Comparison of ENCODE assay signal across 14 cellular contexts in genomic region chr20:56627122-56628014, GRCh38. TPM values are rescaled to one million over a fixed set of nuclear protein-coding genes. Genes with fewer than 3 reads are reported as not detected.
A peak's percentile ranks its signal among the peaks of the same experiment; 100 is the strongest.
DNase-seq lines count a peak whose midpoint lies in the region; ATAC-seq, FAIRE-seq and TF ChIP-seq lines count a peak whose summit lies in the region.
"Had no signal": no experiment of that assay in that cellular context is flagged by ENCODE, and none has a peak within 500 bp of the region (broad histone marks: within the 10 kb centered on the region; RNA-seq: fewer than 3 reads in every experiment).

No MANE protein-coding gene starts in this region.

- no peak overlapping the region for H3K18ac ChIP-seq in H9 (ENCODE audit: insufficient read length, low read depth, low read length)

- no peak for TF ChIP-seq CTCF in H9 (conservative IDR thresholded peaks at IDR 0.05)
- no peak for TF ChIP-seq CTCF in endothelial cell (IDR thresholded peaks at IDR 0.05; ENCODE audit: unreplicated experiment)
- no peak for TF ChIP-seq CTCF in neural crest cell (conservative IDR thresholded peaks at IDR 0.05)
- TF ChIP-seq CTCF in gastroesophageal sphincter (IDR thresholded peaks at IDR 0.05), result no peak

- peak overlapping the region; percentile 29 for H3K4me3 Mint-ChIP-seq in T-helper 2 cell treated with Interferon-gamma antibody and Interleukin-4, amounts not matched to agents 5 μg/mL and 100 μg/mL, for 36 hours
- H3K4me3 Mint-ChIP-seq in H9 (peak overlapping the region; percentile 60 to 82), endothelial cell (ENCODE audit: unreplicated experiment) (peak overlapping the region; percentile 15), neural crest cell (peak overlapping the region; percentile 80)

- no peak overlapping the region for H4K8ac ChIP-seq in H9 (replicated peaks; ENCODE audit: insufficient read length, low read depth, low read length)

- H2BK20ac ChIP-seq in H9 (ENCODE audit: low read depth, low read length, poor library complexity, severe bottlenecking), result no peak overlapping the region

- H3K4me3 ChIP-seq in gastroesophageal sphincter, result no peak overlapping the region

- H2BK5ac ChIP-seq in H9 (ENCODE audit: insufficient read length, low read length), result no peak overlapping the region

- H2AK5ac ChIP-seq in H9 (ENCODE audit: insufficient read length, low read length), result no peak overlapping the region

- H3K27me3 ChIP-seq in H9 (ENCODE audit: insufficient read depth, low read length) (peaks cover 41% of the 10 kb centered on the region), gastroesophageal sphincter (peaks cover 94% of the 10 kb centered on the region)

- no peak overlapping the region for H3K56ac ChIP-seq in H9 (ENCODE audit: insufficient read length, low read depth, low read length)

- TF ChIP-seq POLR2A in gastroesophageal sphincter (IDR thresholded peaks at IDR 0.05), result no peak

- H3K79me1 ChIP-seq in H9 (ENCODE audit: insufficient read depth, low read depth, low read length, poor library complexity, severe bottlenecking), result no peaks in the 10 kb centered on the region

- FAIRE-seq in GM19239 (lab: Jason Lieb, UNC), result no peak
- FAIRE-seq: A204.1 had no signal

- H2BK15ac ChIP-seq in H9 (ENCODE audit: low read depth, low read length), result no peak overlapping the region

- peaks cover 54% of the 10 kb centered on the region for H3K23me2 ChIP-seq in H9 (ENCODE audit: insufficient read length, low read depth, low read length, poor library complexity, severe bottlenecking)

- no peak overlapping the region for H2BK12ac ChIP-seq in H9 (ENCODE audit: insufficient read length, low read depth, low read length)

- H3K27me3 Mint-ChIP-seq in T-helper 2 cell treated with Interferon-gamma antibody and Interleukin-4, amounts not matched to agents 5 μg/mL and 100 μg/mL, for 36 hours (ENCODE audit: low read depth), result peaks cover 71% of the 10 kb centered on the region
- H3K27me3 Mint-ChIP-seq in H9 (ENCODE audit: low read depth) (peaks cover 59% of the 10 kb centered on the region), endothelial cell (ENCODE audit: unreplicated experiment) (peaks cover 21% of the 10 kb centered on the region), neural crest cell (ENCODE audit: low read depth) (peaks cover 95% of the 10 kb centered on the region)

- no peak overlapping the region for H4K5ac ChIP-seq in H9 (ENCODE audit: insufficient read length, low read depth, low read length)

- H3K9me3 Mint-ChIP-seq in T-helper 2 cell treated with Interferon-gamma antibody and Interleukin-4, amounts not matched to agents 5 μg/mL and 100 μg/mL, for 36 hours, result no peaks in the 10 kb centered on the region
- no peaks in the 10 kb centered on the region; a peak in 2 of 5 replicates for H3K9me3 Mint-ChIP-seq in H9
- H3K9me3 Mint-ChIP-seq in endothelial cell (ENCODE audit: unreplicated experiment), result no peaks in the 10 kb centered on the region
- no peaks in the 10 kb centered on the region for H3K9me3 Mint-ChIP-seq in neural crest cell
- H3K9me3 Mint-ChIP-seq: activated T-helper 2 cell treated with anti-CD3 and anti-CD28 coated beads, Interferon-gamma antibody, Interleukin-2, Interleukin-4, amounts not matched to agents 10 μg/mL and 5 μg/mL and 100 μg/mL, durations not matched to agents 14 hours and 24 hours and 36 hours had no signal

- H3K9ac ChIP-seq in H9 (ENCODE audit: extremely low read depth, insufficient read length, low read length), result no peak overlapping the region

- H3T11ph ChIP-seq in H9 (ENCODE audit: low read length), result no peak overlapping the region

- no CpG with 5 or more reads among the region's 45 CpGs for WGBS in H9 (ENCODE audit: extremely low coverage, insufficient read length, low lambda C conversion rate)
- 0 to 5% methylated on average over 1 to 8 of the region's 45 CpGs for WGBS in gastroesophageal sphincter (ENCODE audit: low coverage in 1 of 2), 2 donors

- H3K27ac ChIP-seq in H9 (ENCODE audit: insufficient read length, low read depth, low read length) (no peak overlapping the region), gastroesophageal sphincter (no peak overlapping the region)
- H3K27ac ChIP-seq: left lung had no signal

- no peak overlapping the region for H3K14ac ChIP-seq in H9 (ENCODE audit: insufficient read depth, low read length)

- H4K91ac ChIP-seq in H9 (ENCODE audit: insufficient read length, low read depth, low read length), result no peak overlapping the region

- H3K4me1 ChIP-seq in H9 (ENCODE audit: insufficient read depth, low read length), result peaks cover 5% of the 10 kb centered on the region
- peaks cover 0 to 56% (median 25%) of the 10 kb centered on the region in 3 donors for H3K4me1 ChIP-seq in gastroesophageal sphincter

- no peak overlapping the region for H3K23ac ChIP-seq in H9 (ENCODE audit: insufficient read length, low read depth, low read length)

- H2BK120ac ChIP-seq in H9 (ENCODE audit: low read depth, low read length, poor library complexity, severe bottlenecking), result no peak overlapping the region

- no peaks in the 10 kb centered on the region for H4K20me1 ChIP-seq in H9 (ENCODE audit: control insufficient read depth, insufficient read depth, insufficient read length)

- H3K36me3 ChIP-seq in gastroesophageal sphincter, result no peaks in the 10 kb centered on the region
- H3K36me3 ChIP-seq: left lung, MG63 had no signal

- no peak overlapping the region for H3K4ac ChIP-seq in H9 (ENCODE audit: low read depth, low read length)

- no peak for TF ChIP-seq EP300 in gastroesophageal sphincter (IDR thresholded peaks at IDR 0.05)

- DNase-seq in T-helper 2 cell treated with Interferon-gamma antibody and Interleukin-4, amounts not matched to agents 5 μg/mL and 100 μg/mL, for 36 hours (ENCODE audit: low spot score), result no peak
- no peak for DNase-seq in T-helper 2 cell
- DNase-seq in H9, result peak; percentile 41
- DNase-seq in endothelial cell (ENCODE audit: low spot score), result peak; percentile 28
- no peak for DNase-seq in neural crest cell (ENCODE audit: low read depth, low spot score)
- no peak for DNase-seq in DMS79 (lab: John Stamatoyannopoulos, UW)
- no peak for DNase-seq in GM19239 (ENCODE audit: insufficient read length, low spot score)
- DNase-seq: NCI-H2171, T1000 had no signal

- ATAC-seq in gastroesophageal sphincter, result no peak

- H3K79me2 ChIP-seq in H9 (ENCODE audit: insufficient read depth, low read length), result no peaks in the 10 kb centered on the region

- no peaks in the 10 kb centered on the region for H3K36me3 Mint-ChIP-seq in T-helper 2 cell treated with Interferon-gamma antibody and Interleukin-4, amounts not matched to agents 5 μg/mL and 100 μg/mL, for 36 hours (ENCODE audit: low read depth)
- H3K36me3 Mint-ChIP-seq in H9 (ENCODE audit: insufficient read depth in 1 of 3, low read depth in 3 of 3), result peaks cover 0 to 9% (median 9%) of the 10 kb centered on the region in 3 experiments; a peak in 5 of 7 replicates
- H3K36me3 Mint-ChIP-seq in endothelial cell (ENCODE audit: low read depth, unreplicated experiment), result peaks cover 5% of the 10 kb centered on the region
- H3K36me3 Mint-ChIP-seq in neural crest cell (ENCODE audit: low read depth), result no peaks in the 10 kb centered on the region

- H3K4me2 ChIP-seq in H9 (ENCODE audit: insufficient read depth, insufficient read length, low read length), result peak overlapping the region; percentile 97

- H3K27ac Mint-ChIP-seq in T-helper 2 cell treated with Interferon-gamma antibody and Interleukin-4, amounts not matched to agents 5 μg/mL and 100 μg/mL, for 36 hours, result no peak overlapping the region
- H3K27ac Mint-ChIP-seq in H9 (no peak overlapping the region), endothelial cell (ENCODE audit: unreplicated experiment) (no peak overlapping the region), neural crest cell (ENCODE audit: unreplicated experiment) (no peak overlapping the region)
- H3K27ac Mint-ChIP-seq: activated T-helper 2 cell treated with anti-CD3 and anti-CD28 coated beads, Interferon-gamma antibody, Interleukin-2, Interleukin-4, amounts not matched to agents 10 μg/mL and 5 μg/mL and 100 μg/mL, durations not matched to agents 14 hours and 24 hours and 36 hours had no signal

- no peak overlapping the region for H2AFZ ChIP-seq in H9 (ENCODE audit: low read length)

- peaks cover 7% of the 10 kb centered on the region for H3K4me1 Mint-ChIP-seq in T-helper 2 cell treated with Interferon-gamma antibody and Interleukin-4, amounts not matched to agents 5 μg/mL and 100 μg/mL, for 36 hours (ENCODE audit: low read depth)
- H3K4me1 Mint-ChIP-seq in H9 (peaks cover 41 to 43% of the 10 kb centered on the region in 2 experiments), endothelial cell (ENCODE audit: unreplicated experiment) (peaks cover 15% of the 10 kb centered on the region), neural crest cell (peaks cover 19% of the 10 kb centered on the region)

- H3K9me3 ChIP-seq in H9 (ENCODE audit: control insufficient read depth, low read depth, low read length) (no peaks in the 10 kb centered on the region), gastroesophageal sphincter (no peaks in the 10 kb centered on the region)
- H3K9me3 ChIP-seq: left lung, MG63 had no signal

RNA-seq across cellular contexts. Expression of gene TFAP2C, which starts 1.7 kb away (rescaled TPM):
- total RNA-seq in H9 (2021), result 22.5 and 24.3 TPM in 2 replicates
- total RNA-seq in endothelial cell (ENCODE audit: unreplicated experiment), result 0.82 TPM
- total RNA-seq in neural crest cell, result 4.0 and 4.9 TPM in 2 replicates
- 1 to 10 TPM in 2 of 4 donors, under 1 TPM in 2; 0.16 to 4.1 (median 2.2) TPM for total RNA-seq in gastroesophageal sphincter
- total RNA-seq: activated T-helper 2 cell treated with anti-CD3 and anti-CD28 coated beads, Interferon-gamma antibody, Interleukin-2, Interleukin-4, amounts not matched to agents 10 μg/mL and 5 μg/mL and 100 μg/mL, durations not matched to agents 14 hours and 24 hours and 36 hours had no signal

Comparison
In these comparisons a context has a peak if more than half of its experiments do, and no peak if none do; other contexts are left out.
1. DNase-seq: peak in H9 (single experiment) and endothelial cell (single experiment); none in T-helper 2 cell treated with Interferon-gamma antibody and Interleukin-4, amounts not matched to agents 5 μg/mL and 100 μg/mL, for 36 hours (single experiment), T-helper 2 cell (0 of 5), neural crest cell (single experiment), DMS79 (single experiment) and GM19239 (single experiment).
2. H3K4me3 Mint-ChIP-seq: peak in every context shown above with its lines; median percentile 80 in neural crest cell; 71 in H9; 29 in T-helper 2 cell treated with Interferon-gamma antibody and Interleukin-4, amounts not matched to agents 5 μg/mL and 100 μg/mL, for 36 hours; 15 in endothelial cell.